ENCODE assay signal across 9 cellular contexts in the genomic region with DNA sequence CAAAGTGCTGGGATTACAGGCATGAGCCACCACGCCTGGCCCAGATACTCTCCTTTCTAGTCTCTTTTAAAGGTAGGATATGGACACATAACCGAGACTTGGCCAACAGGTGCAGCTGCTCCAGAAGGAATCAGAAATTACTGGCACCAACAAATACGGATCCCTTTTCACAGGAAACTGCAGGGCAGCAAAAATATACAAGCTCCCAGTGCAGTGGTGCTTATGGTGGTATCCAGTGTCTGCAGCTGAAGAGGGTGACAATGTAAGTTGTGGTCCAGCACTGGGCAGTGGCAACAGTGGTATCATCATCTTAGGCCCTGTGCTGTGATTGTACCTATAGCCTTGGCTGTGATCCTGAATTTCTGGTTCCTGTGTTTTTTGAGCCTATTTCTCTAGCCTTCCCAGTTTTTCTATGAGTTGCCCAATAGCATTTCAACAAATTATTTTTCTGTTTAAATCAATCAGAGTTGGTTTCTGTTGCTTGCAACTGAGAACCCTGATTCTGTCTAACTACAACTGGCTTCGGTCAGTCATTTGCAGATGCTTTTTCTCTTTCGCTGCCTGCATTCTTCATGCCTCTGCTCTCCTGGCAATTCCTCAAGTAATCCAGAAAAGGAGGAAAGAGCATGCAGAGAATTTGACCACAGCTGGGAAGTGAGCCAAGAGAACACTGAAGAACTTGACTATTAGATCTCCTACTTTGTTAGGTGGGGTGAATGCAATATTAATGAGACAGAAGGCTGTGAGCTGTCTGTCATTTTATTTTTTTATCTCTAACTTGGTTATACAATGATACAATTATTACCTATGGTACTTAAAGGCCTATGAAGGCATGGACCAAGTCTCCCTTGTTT. TPM values are rescaled to one million over a fixed set of nuclear protein-coding genes. Genes with fewer than 3 reads are reported as not detected.
A peak's percentile ranks its signal among the peaks of the same experiment; 100 is the strongest.
DNase-seq lines count a peak whose midpoint lies in the region; ATAC-seq and TF ChIP-seq lines count a peak whose summit lies in the region.
"Had no signal": no experiment of that assay in that cellular context is flagged by ENCODE, and none has a peak within 500 bp of the region (broad histone marks: within the 10 kb centered on the region; RNA-seq: fewer than 3 reads in every experiment).

No MANE protein-coding gene starts in this region.

- DNase-seq in AG08396 (ENCODE audit: low spot score), result peak; percentile 62
- DNase-seq in HT-29 (ENCODE audit: low spot score), result peak; percentile 76
- peak; percentile 70 for DNase-seq in medulla oblongata (ENCODE audit: extremely low spot score)
- no peak for DNase-seq in activated CD4-positive, alpha-beta memory T cell treated with anti-CD3 and anti-CD28 coated beads, Interleukin-2, amount 10 ng/mL, durations not matched to agents 7 days and 5 days
- DNase-seq in activated CD4-positive, alpha-beta T cell treated with anti-CD3 and anti-CD28 coated beads for 48 hours, result no peak
- no peak for DNase-seq in GM10248 (ENCODE audit: extremely low spot score)
- DNase-seq: naive B cell had no signal

- TF ChIP-seq CTCF in brain (conservative IDR thresholded peaks at IDR 0.05) (no peak), GM10248 (IDR thresholded peaks at IDR 0.05; ENCODE audit: control extremely low read depth, extremely low read depth, low read depth, missing control alignments) (no peak)

- peak overlapping the region in 2 of 5 experiments; percentile 4 to 65 for H3K4me3 Mint-ChIP-seq in brain
- no peak overlapping the region for H3K4me3 Mint-ChIP-seq in activated CD4-positive, alpha-beta memory T cell treated with anti-CD3 and anti-CD28 coated beads, Interleukin-2, amount 10 ng/mL, durations not matched to agents 7 days and 5 days
- H3K4me3 Mint-ChIP-seq: naive B cell had no signal

- no peaks in the 10 kb centered on the region for H3K27me3 Mint-ChIP-seq in brain
- H3K27me3 Mint-ChIP-seq in activated CD4-positive, alpha-beta memory T cell treated with anti-CD3 and anti-CD28 coated beads, Interleukin-2, amount 10 ng/mL, durations not matched to agents 7 days and 5 days, result no peaks in the 10 kb centered on the region
- H3K27me3 Mint-ChIP-seq: naive B cell had no signal

- no peak for ATAC-seq in GM18520 (IDR thresholded peaks at IDR 0.05; ENCODE audit: unreplicated experiment)

- no peaks in the 10 kb centered on the region for H3K9me3 Mint-ChIP-seq in brain
- no peaks in the 10 kb centered on the region for H3K9me3 Mint-ChIP-seq in activated CD4-positive, alpha-beta memory T cell treated with anti-CD3 and anti-CD28 coated beads, Interleukin-2, amount 10 ng/mL, durations not matched to agents 7 days and 5 days
- H3K9me3 Mint-ChIP-seq: naive B cell had no signal

- H3K36me3 Mint-ChIP-seq in brain, result no peaks in the 10 kb centered on the region
- peaks cover 2% of the 10 kb centered on the region for H3K36me3 Mint-ChIP-seq in activated CD4-positive, alpha-beta memory T cell treated with anti-CD3 and anti-CD28 coated beads, Interleukin-2, amount 10 ng/mL, durations not matched to agents 7 days and 5 days (ENCODE audit: low read depth)
- H3K36me3 Mint-ChIP-seq: naive B cell had no signal

- CTCF ChIA-PET in activated CD4-positive, alpha-beta memory T cell treated with anti-CD3 and anti-CD28 coated beads, Interleukin-2, amount 10 ng/mL, durations not matched to agents 7 days and 5 days (lab: Charles Lee), result interaction anchor here (1.3 kb wide), 1 partner anchor 12 kb away, joined by 5 read pairs; no protein-coding TSS in a partner anchor
- CTCF ChIA-PET in GM10248 (lab: Yijun Ruan, JAX), result interaction anchor here (1.1 to 1.5 kb wide), 3 partner anchors 10 to 44 kb away, joined by 3 to 6 read pairs (median 4); no protein-coding TSS in a partner anchor

- POLR2A ChIA-PET in activated CD4-positive, alpha-beta memory T cell treated with anti-CD3 and anti-CD28 coated beads, Interleukin-2, amount 10 ng/mL, durations not matched to agents 7 days and 5 days (lab: Charles Lee), result interaction anchor here (0.6 to 2.3 kb wide), 3 partner anchors 33 to 39 kb away, joined by 3 to 6 read pairs (median 3); no protein-coding TSS in a partner anchor
- POLR2A ChIA-PET in GM10248 (lab: Yijun Ruan, JAX), result no interaction called here

- H3K27ac Mint-ChIP-seq in brain, result peak overlapping the region in 3 of 5 experiments; percentile 23 to 91 (median 45)
- H3K27ac Mint-ChIP-seq in activated CD4-positive, alpha-beta memory T cell treated with anti-CD3 and anti-CD28 coated beads, Interleukin-2, amount 10 ng/mL, durations not matched to agents 7 days and 5 days, result no peak overlapping the region

- peaks cover 52% of the 10 kb centered on the region for H3K4me1 Mint-ChIP-seq in brain
- H3K4me1 Mint-ChIP-seq in activated CD4-positive, alpha-beta memory T cell treated with anti-CD3 and anti-CD28 coated beads, Interleukin-2, amount 10 ng/mL, durations not matched to agents 7 days and 5 days, result peaks cover 84% of the 10 kb centered on the region

RNA-seq across cellular contexts. Expression of gene EML4, which starts 30.8 kb away (rescaled TPM):
- 80.0 and 81.9 TPM in 2 replicates for total RNA-seq in HT-29 (2014; rRNA removed; shearing (Covaris generic))
- polyA plus RNA-seq in brain (ENCODE audit: insufficient read depth, low read depth, low replicate concordance), result 10.7 TPM
- total RNA-seq in activated CD4-positive, alpha-beta memory T cell treated with anti-CD3 and anti-CD28 coated beads, Interleukin-2, amount 10 ng/mL, durations not matched to agents 7 days and 5 days, result 100 to 1,000 TPM; 130 to 133 TPM

Comparison
In these comparisons a context has a peak if more than half of its experiments do, and no peak if none do; other contexts are left out.
1. DNase-seq: peak in AG08396 (single experiment), HT-29 (single experiment) and medulla oblongata (single experiment); none in activated CD4-positive, alpha-beta memory T cell treated with anti-CD3 and anti-CD28 coated beads, Interleukin-2, amount 10 ng/mL, durations not matched to agents 7 days and 5 days (single experiment), activated CD4-positive, alpha-beta T cell treated with anti-CD3 and anti-CD28 coated beads for 48 hours (single experiment) and GM10248 (single experiment).